1 cellular context compared by ENCODE assay signal in genomic region chr1:166083887-166084286, GRCh38.
TF ChIP-seq lines count a peak whose summit lies in the region.

No MANE protein-coding gene starts in this region.

TF ChIP-seq in GM12878, 131 proteins besides CTCF, POLR2A, EP300 and RAD21 (continued from another document):
- TF ChIP-seq HSF1 (IDR thresholded peaks at IDR 0.05; ENCODE audit: low read depth, low read length) (no peak), IKZF1 (conservative IDR thresholded peaks at IDR 0.05) (0 out of 2 replicates have a peak, but pooled peaks have one; percentile 35), JUNB (IDR thresholded peaks at IDR 0.05) (peak; percentile 82), CHD2 (IDR thresholded peaks at IDR 0.05; ENCODE audit: borderline replicate concordance, low read depth, low read length) (0 out of 2 replicates have a peak, but pooled peaks have one; percentile 14), SKIL (IDR thresholded peaks at IDR 0.05; ENCODE audit: low read depth, poor library complexity, severe bottlenecking) (peak; percentile 66), KLF5 (IDR thresholded peaks at IDR 0.05; ENCODE audit: partially characterized antibody) (no peak), ZNF207 (IDR thresholded peaks at IDR 0.05; ENCODE audit: borderline replicate concordance) (no peak), POLR2AphosphoS2 (IDR thresholded peaks at IDR 0.05; ENCODE audit: low read depth, low read length) (no peak), POU2F2 (IDR thresholded peaks at IDR 0.05; ENCODE audit: borderline replicate concordance, low read depth, low read length) (0 out of 3 replicates have a peak, but pooled peaks have one; percentile 50), JUND (IDR thresholded peaks at IDR 0.05; ENCODE audit: low read depth, low read length) (peak; percentile 17; the same call in 1 of the 2 replicates), NBN (IDR thresholded peaks at IDR 0.05) (peak; percentile 65; the same call in 1 of the 2 replicates), CREB1 (IDR thresholded peaks at IDR 0.05; ENCODE audit: low read depth) (0 out of 2 replicates have a peak, but pooled peaks have one; percentile 9), FOXM1 (IDR thresholded peaks at IDR 0.05; ENCODE audit: low read depth, low read length) (peak; percentile 44; the same call in 1 of the 2 replicates), ZNF592 (IDR thresholded peaks at IDR 0.05) (no peak), CREM (IDR thresholded peaks at IDR 0.05; ENCODE audit: low read depth) (peak; percentile 33), SPI1 (IDR thresholded peaks at IDR 0.05; ENCODE audit: borderline replicate concordance, insufficient read depth, low read depth, low read length) (peak; percentile 12; the same call in 1 of the 2 replicates)
